8 cellular contexts compared by ENCODE assay signal in genomic region chr11:113313601-113314000, GRCh38. TPM values are rescaled to one million over a fixed set of nuclear protein-coding genes. Genes with fewer than 3 reads are reported as not detected.
DNase-seq lines count a peak whose midpoint lies in the region; ATAC-seq and TF ChIP-seq lines count a peak whose summit lies in the region.

No MANE protein-coding gene starts in this region.

- H3K4me3 ChIP-seq in HCT116 (replicated peaks in 1 of 2; ENCODE audit: low read depth in 1 of 2, low read length in 2 of 2) (peak overlapping the region in 1 of 2 experiments; percentile 82; a peak in 2 of 4 replicates), muscle layer of colon (ENCODE audit: low read depth in 1 of 2, low read length in 2 of 2) (peak overlapping the region in 1 of 2 donors; percentile 73)

- H3K27me3 Mint-ChIP-seq in activated naive CD8-positive, alpha-beta T cell treated with anti-CD3 and anti-CD28 coated beads, Interleukin-2, amount 10 ng/mL, durations not matched to agents 7 days and 5 days = no peaks in the 10 kb centered on the region

- peak overlapping the region; percentile 89 for H3K4me2 ChIP-seq in HCT116 (ENCODE audit: low read length)

- H3K9me3 ChIP-seq in HCT116 (ENCODE audit: control insufficient read depth in 1 of 2, insufficient read depth in 1 of 2, low read depth in 1 of 2, low read length in 2 of 2) (no peaks in the 10 kb centered on the region), muscle layer of colon (ENCODE audit: low read length) (no peaks in the 10 kb centered on the region)

- no peaks in the 10 kb centered on the region for H3K9me2 ChIP-seq in HCT116 (ENCODE audit: insufficient read depth)

- RAD21 ChIA-PET in HCT116 (lab: Charles Lee; ENCODE audit: low non-redundant PET in 1 of 2, low total read pairs in 2 of 2, uncharacterized antibody in 2 of 2, unreplicated experiment in 2 of 2) = no interaction called here

- no peak overlapping the region; the same call in 1 of the 2 replicates for H3K9ac ChIP-seq in HCT116 (ENCODE audit: low read length)
- H3K9ac ChIP-seq in muscle layer of colon (ENCODE audit: low read length) = peak overlapping the region; percentile 12

- TF ChIP-seq CTCF in 22Rv1 (IDR thresholded peaks at IDR 0.05) = no peak
- TF ChIP-seq CTCF in HCT116 (IDR thresholded peaks at IDR 0.05 in 2 of 3, conservative IDR thresholded peaks at IDR 0.05 in 1 of 3; ENCODE audit: borderline replicate concordance in 1 of 3, insufficient read depth in 1 of 3, low read depth in 2 of 3, low read length in 2 of 3) = no peak

- H3K4me3 Mint-ChIP-seq in activated naive CD8-positive, alpha-beta T cell treated with anti-CD3 and anti-CD28 coated beads, Interleukin-2, amount 10 ng/mL, durations not matched to agents 7 days and 5 days = peak overlapping the region; percentile 77

- H3K27me3 ChIP-seq in HCT116 (ENCODE audit: insufficient read depth, low read length) = peaks cover 1% of the 10 kb centered on the region; the same call in 1 of the 2 replicates
- no peaks in the 10 kb centered on the region for H3K27me3 ChIP-seq in muscle layer of colon (ENCODE audit: control insufficient read depth in 1 of 2, insufficient read depth in 2 of 2, low read length in 2 of 2)

- H3K27ac ChIP-seq in 22Rv1 (peak overlapping the region; percentile 57; the same call in 1 of the 2 replicates), HCT116 (ENCODE audit: low read depth, low read length) (no peak overlapping the region), muscle layer of colon (ENCODE audit: low read depth, low read length) (no peak overlapping the region)

- H3K4me1 ChIP-seq in HCT116 (ENCODE audit: control insufficient read depth in 1 of 2, insufficient read depth in 2 of 2, low read length in 2 of 2) (peaks cover 8 to 15% of the 10 kb centered on the region in 2 experiments; a peak in 3 of 4 replicates), muscle layer of colon (ENCODE audit: insufficient read depth, low read length) (peaks cover 28% of the 10 kb centered on the region)

- H3K36me3 Mint-ChIP-seq in activated naive CD8-positive, alpha-beta T cell treated with anti-CD3 and anti-CD28 coated beads, Interleukin-2, amount 10 ng/mL, durations not matched to agents 7 days and 5 days = peaks cover 15% of the 10 kb centered on the region

- CTCF ChIA-PET in HCT116 (lab: Charles Lee) (interaction anchor here (1.0 to 2.3 kb wide), 5 partner anchors 8 to 417 kb away, joined by 3 to 7 read pairs (median 4); no protein-coding TSS in a partner anchor), HEK293T (lab: Yijun Ruan, JAX) (no interaction called here)

- H2AFZ ChIP-seq in HCT116 (ENCODE audit: low read depth, low read length, poor library complexity, severe bottlenecking) = peak overlapping the region; percentile 75

- TF ChIP-seq POLR2A in HCT116 (IDR thresholded peaks at IDR 0.05; ENCODE audit: borderline replicate concordance, extremely low read depth, insufficient read depth, insufficient read length) = no peak

- H3K4me1 Mint-ChIP-seq in activated naive CD8-positive, alpha-beta T cell treated with anti-CD3 and anti-CD28 coated beads, Interleukin-2, amount 10 ng/mL, durations not matched to agents 7 days and 5 days = peaks cover 12% of the 10 kb centered on the region

- H3K9me3 Mint-ChIP-seq in activated naive CD8-positive, alpha-beta T cell treated with anti-CD3 and anti-CD28 coated beads, Interleukin-2, amount 10 ng/mL, durations not matched to agents 7 days and 5 days = no peaks in the 10 kb centered on the region

- intact Hi-C loops in HCT116 (cut with micrococcal nuclease) = loop anchor here (10.0 kb wide), 1 partner anchor 561 kb away; the partner anchor contains the start of gene USP28

- DNase-seq in HCT116 (ENCODE audit: low read depth, low spot score) (no peak), SKM-1 treated with dmso at 0.1 percent for 144 hours (lab: John Stamatoyannopoulos, UW; ENCODE audit: unreplicated experiment) (no peak), HEK293T (ENCODE audit: extremely low spot score) (no peak), superior temporal gyrus (ENCODE audit: extremely low spot score) (no peak)
- no peak for DNase-seq in activated naive CD8-positive, alpha-beta T cell treated with anti-CD3 and anti-CD28 coated beads, Interleukin-2, amount 10 ng/mL, durations not matched to agents 7 days and 5 days
- DNase-seq in activated CD4-positive, CD25-positive, alpha-beta regulatory T cell treated with anti-CD3 and anti-CD28 coated beads, Interleukin-2, amount 50 U/mL, for 72 hours = no peak

- no TSS peak for BruUV-seq in HCT116 (replicated peaks; lab: Mats Ljungman, UMichigan)

- H3K36me3 ChIP-seq in HCT116 (ENCODE audit: control insufficient read depth in 1 of 2, insufficient read depth in 2 of 2, low read length in 2 of 2) (no peaks in the 10 kb centered on the region), muscle layer of colon (ENCODE audit: insufficient read depth, low read length) (peaks cover 11% of the 10 kb centered on the region)

- TF ChIP-seq RAD21 in HCT116 (IDR thresholded peaks at IDR 0.05; ENCODE audit: low read depth) = no peak

- no peak for ATAC-seq in HCT116
- ATAC-seq in activated naive CD8-positive, alpha-beta T cell treated with anti-CD3 and anti-CD28 coated beads, Interleukin-2, amount 10 ng/mL, durations not matched to agents 7 days and 5 days (ENCODE audit: low read depth) = no peak

- no peaks in the 10 kb centered on the region for H3K79me2 ChIP-seq in HCT116 (ENCODE audit: insufficient read depth, low read length)

- no peaks in the 10 kb centered on the region for H4K20me1 ChIP-seq in HCT116 (ENCODE audit: insufficient read depth)

- H3K27ac Mint-ChIP-seq in activated naive CD8-positive, alpha-beta T cell treated with anti-CD3 and anti-CD28 coated beads, Interleukin-2, amount 10 ng/mL, durations not matched to agents 7 days and 5 days = peak overlapping the region; percentile 72

- POLR2A ChIA-PET in HCT116 (lab: Charles Lee) (no interaction called here), HEK293T (lab: Yijun Ruan, JAX) (interaction anchor here (0.9 to 1.0 kb wide), 2 partner anchors 12 to 19 kb away, joined by 4 to 5 read pairs; no protein-coding TSS in a partner anchor)
- POLR2A ChIA-PET in activated naive CD8-positive, alpha-beta T cell treated with anti-CD3 and anti-CD28 coated beads, Interleukin-2, amount 10 ng/mL, durations not matched to agents 7 days and 5 days (lab: Charles Lee) = no interaction called here

TF ChIP-seq in HCT116, 20 proteins besides CTCF, POLR2A, EP300 and RAD21 (continues in another document):
- no peak for TF ChIP-seq EGR1 (IDR thresholded peaks at IDR 0.05; ENCODE audit: low read depth)
- no peak for TF ChIP-seq YY1 (IDR thresholded peaks at IDR 0.05; ENCODE audit: extremely low read depth, insufficient replicate concordance, low read depth, low read length)
- TF ChIP-seq ATF3 (IDR thresholded peaks at IDR 0.05) = no peak
- no peak for TF ChIP-seq JUND (IDR thresholded peaks at IDR 0.05)
- no peak for TF ChIP-seq SIN3A (IDR thresholded peaks at IDR 0.05; ENCODE audit: low read depth)
- TF ChIP-seq MAX (IDR thresholded peaks at IDR 0.05) = no peak
- no peak for TF ChIP-seq ZNF274 (IDR thresholded peaks at IDR 0.05; ENCODE audit: low read depth, low read length)
- TF ChIP-seq EZH2 (IDR thresholded peaks at IDR 0.05) = no peak

TF ChIP-seq in HEK293T, 16 proteins besides CTCF, POLR2A, EP300 and RAD21:
- TF ChIP-seq LEF1 (IDR thresholded peaks at IDR 0.05; ENCODE audit: borderline replicate concordance) = no peak
- no peak for TF ChIP-seq L3MBTL2 (conservative IDR thresholded peaks at IDR 0.05)
- no peak for TF ChIP-seq SP1 (IDR thresholded peaks at IDR 0.05)

RNA-seq across cellular contexts. Expression of gene TTC12, which starts 0.8 kb away (rescaled TPM):
- 12.6 TPM for total RNA-seq in HCT116 (2021; ENCODE audit: unreplicated experiment)
- 7.3 and 8.6 TPM in 2 replicates for polyA plus RNA-seq in HCT116 (2012)
- total RNA-seq in activated naive CD8-positive, alpha-beta T cell treated with anti-CD3 and anti-CD28 coated beads, Interleukin-2, amount 10 ng/mL, durations not matched to agents 7 days and 5 days = 10 to 100 TPM; 37.4 to 45.6 TPM
